ENCODE assay signal across 36 cellular contexts in the genomic region with DNA sequence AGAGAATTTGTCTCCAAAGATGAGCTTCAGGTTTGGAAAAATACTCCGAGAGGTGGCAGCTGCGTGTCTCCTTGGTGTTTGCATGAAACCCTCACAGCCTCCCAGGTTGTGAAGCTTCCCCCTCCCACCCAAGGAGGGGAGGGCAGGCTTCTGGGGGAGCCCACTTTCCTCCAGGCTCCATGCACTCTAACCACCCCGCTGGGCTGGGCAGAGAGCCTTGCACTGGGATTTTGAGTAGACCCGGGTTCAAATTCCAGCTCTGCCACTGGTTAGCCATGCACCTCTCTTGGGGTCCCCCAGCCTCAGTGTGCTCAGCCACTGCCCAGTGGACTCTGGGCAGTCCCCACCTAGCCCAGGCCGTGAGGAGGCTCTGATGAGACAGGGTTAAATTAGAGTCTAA. TPM values are rescaled to one million over a fixed set of nuclear protein-coding genes. Genes with fewer than 3 reads are reported as not detected.
"Had no signal": no experiment of that assay in that cellular context is flagged by ENCODE, and none has a peak within 500 bp of the region (broad histone marks: within the 10 kb centered on the region; RNA-seq: fewer than 3 reads in every experiment).

No MANE protein-coding gene starts in this region.

- H3K27ac Mint-ChIP-seq: activated B cell treated with CpG ODN at 0.5 μM for 24 hours; activated CD4-positive, alpha-beta memory T cell treated with anti-CD3 and anti-CD28 coated beads for 36 hours; activated CD4-positive, alpha-beta T cell treated with anti-CD3 and anti-CD28 coated beads, Interleukin-2, amount 10 ng/mL, durations not matched to agents 24 days and 14 days; activated CD8-positive, alpha-beta T cell treated with anti-CD3 and anti-CD28 coated beads for 36 hours; activated naive CD4-positive, alpha-beta T cell treated with anti-CD3 and anti-CD28 coated beads for 36 hours; activated naive CD4-positive, alpha-beta T cell treated with anti-CD3 and anti-CD28 coated beads, Interleukin-2, amount 50 U/mL, for 72 hours; activated naive CD8-positive, alpha-beta T cell treated with anti-CD3 and anti-CD28 coated beads for 36 hours; activated T-cell treated with anti-CD3 and anti-CD28 coated beads, Interleukin-2, amount 50 U/mL, for 72 hours; activated T-helper 1 cell treated with anti-CD3 and anti-CD28 coated beads, Interleukin-12 subunit alpha, Interleukin-12 subunit beta, Interleukin-2, Interleukin-4 antibody, amounts not matched to agents 30 ng/mL and 10 ng/mL and 1 ng/mL, durations not matched to agents 14 hours and 24 hours and 36 hours; activated T-helper 17 cell treated with anti-CD3 and anti-CD28 coated beads, Interleukin-2, amount 50 U/mL, for 72 hours; T-helper 1 cell treated with Interleukin-12 subunit alpha and Interleukin-12 subunit beta and Interleukin-4 antibody, amounts not matched to agents 30 μg/mL and 1 μg/mL, for 36 hours; T-helper 2 cell treated with Interferon-gamma antibody and Interleukin-4, amounts not matched to agents 5 μg/mL and 100 μg/mL, for 36 hours had no signal

- H3K36me3 ChIP-seq: adrenal gland, brain microvascular endothelial cell, breast epithelium had no signal

- H3K36me3 Mint-ChIP-seq: activated CD4-positive, alpha-beta memory T cell treated with anti-CD3 and anti-CD28 coated beads for 36 hours; activated naive CD4-positive, alpha-beta T cell treated with anti-CD3 and anti-CD28 coated beads, Interleukin-2, amount 50 U/mL, for 72 hours; activated naive CD8-positive, alpha-beta T cell treated with anti-CD3 and anti-CD28 coated beads for 36 hours had no signal

- H3K4me3 ChIP-seq: adrenal gland, body of pancreas, breast epithelium had no signal

- H3K9me3 Mint-ChIP-seq: activated B cell treated with CpG ODN at 0.5 μM for 24 hours; activated CD4-positive, alpha-beta memory T cell treated with anti-CD3 and anti-CD28 coated beads for 36 hours; activated CD4-positive, alpha-beta T cell treated with anti-CD3 and anti-CD28 coated beads, Interleukin-2, amount 10 ng/mL, durations not matched to agents 24 days and 14 days; activated CD8-positive, alpha-beta T cell treated with anti-CD3 and anti-CD28 coated beads for 36 hours; activated naive CD4-positive, alpha-beta T cell treated with anti-CD3 and anti-CD28 coated beads for 36 hours; activated naive CD4-positive, alpha-beta T cell treated with anti-CD3 and anti-CD28 coated beads, Interleukin-2, amount 50 U/mL, for 72 hours; activated naive CD8-positive, alpha-beta T cell treated with anti-CD3 and anti-CD28 coated beads for 36 hours; activated T-cell treated with anti-CD3 and anti-CD28 coated beads, Interleukin-2, amount 50 U/mL, for 4 hours; activated T-cell treated with anti-CD3 and anti-CD28 coated beads, Interleukin-2, amount 50 U/mL, for 72 hours; activated T-helper 1 cell treated with anti-CD3 and anti-CD28 coated beads, Interleukin-12 subunit alpha, Interleukin-12 subunit beta, Interleukin-2, Interleukin-4 antibody, amounts not matched to agents 30 ng/mL and 10 ng/mL and 1 ng/mL, durations not matched to agents 14 hours and 24 hours and 36 hours; activated T-helper 17 cell treated with anti-CD3 and anti-CD28 coated beads, Interleukin-2, amount 50 U/mL, for 72 hours; T-helper 1 cell treated with Interleukin-12 subunit alpha and Interleukin-12 subunit beta and Interleukin-4 antibody, amounts not matched to agents 30 μg/mL and 1 μg/mL, for 36 hours; T-helper 2 cell treated with Interferon-gamma antibody and Interleukin-4, amounts not matched to agents 5 μg/mL and 100 μg/mL, for 36 hours had no signal

- H3K9me3 ChIP-seq: adrenal gland, body of pancreas, breast epithelium had no signal

- H3K4me1 Mint-ChIP-seq: activated CD4-positive, alpha-beta T cell treated with anti-CD3 and anti-CD28 coated beads, Interleukin-2, amount 10 ng/mL, durations not matched to agents 24 days and 14 days; activated naive CD8-positive, alpha-beta T cell treated with anti-CD3 and anti-CD28 coated beads for 36 hours had no signal

- H3K4me3 Mint-ChIP-seq: activated B cell treated with CpG ODN at 0.5 μM for 24 hours; activated CD4-positive, alpha-beta memory T cell treated with anti-CD3 and anti-CD28 coated beads for 36 hours; activated CD4-positive, alpha-beta T cell treated with anti-CD3 and anti-CD28 coated beads, Interleukin-2, amount 10 ng/mL, durations not matched to agents 24 days and 14 days; activated CD8-positive, alpha-beta T cell treated with anti-CD3 and anti-CD28 coated beads for 36 hours; activated naive CD4-positive, alpha-beta T cell treated with anti-CD3 and anti-CD28 coated beads for 36 hours; activated naive CD8-positive, alpha-beta T cell treated with anti-CD3 and anti-CD28 coated beads for 36 hours; activated T-cell treated with anti-CD3 and anti-CD28 coated beads, Interleukin-2, amount 50 U/mL, for 4 hours; activated T-cell treated with anti-CD3 and anti-CD28 coated beads, Interleukin-2, amount 50 U/mL, for 72 hours; activated T-helper 1 cell treated with anti-CD3 and anti-CD28 coated beads, Interleukin-12 subunit alpha, Interleukin-12 subunit beta, Interleukin-2, Interleukin-4 antibody, amounts not matched to agents 30 ng/mL and 10 ng/mL and 1 ng/mL, durations not matched to agents 14 hours and 24 hours and 36 hours; activated T-helper 17 cell treated with anti-CD3 and anti-CD28 coated beads, Interleukin-2, amount 50 U/mL, for 72 hours; T-helper 1 cell treated with Interleukin-12 subunit alpha and Interleukin-12 subunit beta and Interleukin-4 antibody, amounts not matched to agents 30 μg/mL and 1 μg/mL, for 36 hours; T-helper 2 cell treated with Interferon-gamma antibody and Interleukin-4, amounts not matched to agents 5 μg/mL and 100 μg/mL, for 36 hours had no signal

- H3K27me3 ChIP-seq: adrenal gland had no signal

- H3K27ac ChIP-seq: adrenal gland, body of pancreas, brain microvascular endothelial cell, breast epithelium, VCaP had no signal

- ATAC-seq: activated CD8-positive, alpha-beta T cell treated with anti-CD3 and anti-CD28 coated beads for 36 hours; activated naive CD4-positive, alpha-beta T cell treated with anti-CD3 and anti-CD28 coated beads, Interleukin-2, amount 50 U/mL, for 72 hours; activated T-cell treated with anti-CD3 and anti-CD28 coated beads, Interleukin-2, amount 50 U/mL, for 4 hours; activated T-cell treated with anti-CD3 and anti-CD28 coated beads, Interleukin-2, amount 50 U/mL, for 72 hours; activated T-helper 17 cell treated with anti-CD3 and anti-CD28 coated beads, Interleukin-2, amount 50 U/mL, for 72 hours; body of pancreas had no signal

- H3K4me1 ChIP-seq: adrenal gland, body of pancreas, breast epithelium had no signal

- DNase-seq: activated B cell treated with CpG ODN at 0.5 μM for 24 hours; activated CD4-positive, alpha-beta memory T cell treated with anti-CD3 and anti-CD28 coated beads for 36 hours; activated CD4-positive, alpha-beta T cell treated with anti-CD3 and anti-CD28 coated beads for 4 hours; activated CD4-positive, alpha-beta T cell treated with anti-CD3 and anti-CD28 coated beads, Interleukin-2, amount 10 ng/mL, durations not matched to agents 24 days and 14 days; activated CD4-positive, alpha-beta T cell treated with anti-CD3 and anti-CD28 coated beads, Interleukin-2, amount 50 U/mL, for 1 hour; activated CD4-positive, alpha-beta T cell treated with anti-CD3 and anti-CD28 coated beads, Interleukin-2, amount 50 U/mL, for 4 hours; activated CD4-positive, CD25-positive, alpha-beta regulatory T cell treated with anti-CD3 and anti-CD28 coated beads, Interleukin-2, amount 50 U/mL, for 72 hours; activated CD8-positive, alpha-beta memory T cell treated with anti-CD3 and anti-CD28 coated beads, Interleukin-2, amount 50 U/mL, for 4 hours; activated CD8-positive, alpha-beta T cell treated with anti-CD3 and anti-CD28 coated beads for 36 hours; activated effector memory CD4-positive, alpha-beta T cell treated with anti-CD3 and anti-CD28 coated beads, Interleukin-2, amount 50 U/mL, for 16 hours; activated gamma-delta T cell treated with Interleukin-2 at 50 U/mL for 16 hours; activated naive CD4-positive, alpha-beta T cell; activated naive CD4-positive, alpha-beta T cell treated with anti-CD3 and anti-CD28 coated beads for 36 hours; activated naive CD4-positive, alpha-beta T cell treated with anti-CD3 and anti-CD28 coated beads, Interleukin-2, amount 50 U/mL, for 16 hours; activated naive CD8-positive, alpha-beta T cell treated with anti-CD3 and anti-CD28 coated beads for 36 hours; activated T-cell treated with anti-CD3 and anti-CD28 coated beads for 4 hours; activated T-cell treated with anti-CD3 and anti-CD28 coated beads, Interleukin-2, amount 50 U/mL, for 1 hour; activated T-cell treated with anti-CD3 and anti-CD28 coated beads, Interleukin-2, amount 50 U/mL, for 4 hours; activated T-cell treated with anti-CD3 and anti-CD28 coated beads, Interleukin-2, amount 50 U/mL, for 72 hours; adrenal gland; amniotic stem cell; aorta; body of pancreas; brain microvascular endothelial cell; central memory CD4-positive, alpha-beta T cell; T-helper 1 cell; T-helper 2 cell; T-helper 9 cell had no signal

RNA-seq across cellular contexts. Expression of a gene that starts 4.3 kb away (rescaled TPM):
- total RNA-seq: activated B cell treated with CpG ODN at 0.5 μM for 24 hours; activated CD4-positive, alpha-beta memory T cell treated with anti-CD3 and anti-CD28 coated beads for 36 hours; activated CD4-positive, alpha-beta T cell treated with anti-CD3 and anti-CD28 coated beads, Interleukin-2, amount 10 ng/mL, durations not matched to agents 24 days and 14 days; activated CD8-positive, alpha-beta memory T cell treated with anti-CD3 and anti-CD28 coated beads for 36 hours; activated CD8-positive, alpha-beta T cell treated with anti-CD3 and anti-CD28 coated beads for 36 hours; activated naive CD4-positive, alpha-beta T cell treated with anti-CD3 and anti-CD28 coated beads for 36 hours; activated naive CD4-positive, alpha-beta T cell treated with anti-CD3 and anti-CD28 coated beads, Interleukin-2, amount 50 U/mL, for 72 hours; activated naive CD8-positive, alpha-beta T cell treated with anti-CD3 and anti-CD28 coated beads for 36 hours; activated T-cell treated with anti-CD3 and anti-CD28 coated beads, Interleukin-2, amount 50 U/mL, for 72 hours; activated T-helper 1 cell treated with anti-CD3 and anti-CD28 coated beads, Interleukin-12 subunit alpha, Interleukin-12 subunit beta, Interleukin-2, Interleukin-4 antibody, amounts not matched to agents 30 ng/mL and 10 ng/mL and 1 ng/mL, durations not matched to agents 14 hours and 24 hours and 36 hours; activated T-helper 17 cell treated with anti-CD3 and anti-CD28 coated beads, Interleukin-2, amount 50 U/mL, for 72 hours; aorta had no signal
